ENCODE assay signal across 33 cellular contexts in genomic region chr1:167325151-167325550, GRCh38.
"Had no signal": no experiment of that assay in that cellular context is flagged by ENCODE, and none has a peak within 500 bp of the region (broad histone marks: within the 10 kb centered on the region; RNA-seq: fewer than 3 reads in every experiment).

No MANE protein-coding gene starts in this region.

- H3K4me1 ChIP-seq: adrenal gland, ascending aorta, body of pancreas, breast epithelium had no signal

- H3K27ac ChIP-seq: adrenal gland, ascending aorta, body of pancreas, brain microvascular endothelial cell, breast epithelium, cardiac muscle cell had no signal

- H3K4me3 ChIP-seq: adrenal gland, ascending aorta, body of pancreas, breast epithelium, cardiac muscle cell had no signal

- H3K36me3 ChIP-seq: adrenal gland, brain microvascular endothelial cell, breast epithelium had no signal

- ATAC-seq: activated naive CD4-positive, alpha-beta T cell treated with anti-CD3 and anti-CD28 coated beads, Interleukin-2, amount 50 U/mL, for 72 hours; activated naive CD8-positive, alpha-beta T cell treated with anti-CD3 and anti-CD28 coated beads, Interleukin-2, amount 50 U/mL, for 24 hours; activated T-cell treated with anti-CD3 and anti-CD28 coated beads, Interleukin-2, amount 50 U/mL, for 4 hours; activated T-cell treated with anti-CD3 and anti-CD28 coated beads, Interleukin-2, amount 50 U/mL, for 72 hours; activated T-helper 17 cell treated with anti-CD3 and anti-CD28 coated beads, Interleukin-2, amount 50 U/mL, for 72 hours; body of pancreas had no signal

- FAIRE-seq: astrocyte, bronchial epithelial cell had no signal

- DNase-seq: activated effector memory CD4-positive, alpha-beta T cell treated with Interleukin-2 at 50 U/mL for 16 hours; activated gamma-delta T cell; activated gamma-delta T cell treated with Interleukin-2 at 50 U/mL for 16 hours; activated naive CD4-positive, alpha-beta T cell; activated naive CD4-positive, alpha-beta T cell treated with anti-CD3 and anti-CD28 coated beads for 36 hours; activated naive CD4-positive, alpha-beta T cell treated with anti-CD3 and anti-CD28 coated beads, Interleukin-2, amount 10 ng/mL, durations not matched to agents 7 days and 5 days; activated naive CD4-positive, alpha-beta T cell treated with anti-CD3 and anti-CD28 coated beads, Interleukin-2, amount 50 U/mL, for 16 hours; activated naive CD4-positive, alpha-beta T cell treated with Interleukin-2 at 50 U/mL for 16 hours; activated naive CD8-positive, alpha-beta T cell treated with anti-CD3 and anti-CD28 coated beads for 36 hours; activated naive CD8-positive, alpha-beta T cell treated with anti-CD3 and anti-CD28 coated beads, Interleukin-2, amount 10 ng/mL, durations not matched to agents 7 days and 5 days; activated naive CD8-positive, alpha-beta T cell treated with anti-CD3 and anti-CD28 coated beads, Interleukin-2, amount 50 U/mL, for 24 hours; activated T-cell treated with anti-CD3 and anti-CD28 coated beads, Interleukin-2, amount 50 U/mL, for 1 hour; activated T-cell treated with anti-CD3 and anti-CD28 coated beads, Interleukin-2, amount 50 U/mL, for 24 hours; activated T-cell treated with anti-CD3 and anti-CD28 coated beads, Interleukin-2, amount 50 U/mL, for 4 hours; activated T-cell treated with anti-CD3 and anti-CD28 coated beads, Interleukin-2, amount 50 U/mL, for 48 hours; activated T-cell treated with anti-CD3 and anti-CD28 coated beads, Interleukin-2, amount 50 U/mL, for 72 hours; adrenal gland; amniotic stem cell; amygdala; anterior cingulate cortex; aorta; body of pancreas; brain microvascular endothelial cell; caudate nucleus; central memory CD4-positive, alpha-beta T cell; cerebellar nuclear complex had no signal

- H3K27me3 ChIP-seq: adrenal gland, ascending aorta, body of pancreas, brain microvascular endothelial cell, breast epithelium, cardiac muscle cell had no signal
